Comparison of ENCODE assay signal across 35 cellular contexts in genomic region chr7:144587701-144588100, GRCh38.
"Had no signal": no experiment of that assay in that cellular context is flagged by ENCODE, and none has a peak within 500 bp of the region (broad histone marks: within the 10 kb centered on the region; RNA-seq: fewer than 3 reads in every experiment).

No MANE protein-coding gene starts in this region.

- H3K9me3 ChIP-seq: MG63 had no signal

- H3K36me3 ChIP-seq: MG63 had no signal

- H3K4me2 ChIP-seq: KMS-11 had no signal

- H3K27ac ChIP-seq: KMS-11 had no signal

- H3K9ac ChIP-seq: KMS-11 had no signal

- DNase-seq: Karpas-422, Kasumi-1, KG1, MG63, MM.1S, MV-4-11, NCI-H1048, NCI-H1092, NCI-H1092 treated with DMSO at 0.1 percent for 48 hours, NCI-H1105, NCI-H1105 treated with DMSO at 0.1 percent for 48 hours, NCI-H1417, NCI-H1417 treated with DMSO at 0.1 percent for 48 hours, NCI-H1436, NCI-H1436 treated with DMSO at 0.1 percent for 48 hours, NCI-H146, NCI-H1694, NCI-H1694 treated with DMSO at 0.1 percent for 48 hours, NCI-H187, NCI-H187 treated with DMSO at 0.1 percent for 48 hours, NCI-H1930, NCI-H2029, NCI-H2029 treated with DMSO at 0.1 percent for 48 hours, NCI-H2081, NCI-H2081 treated with DMSO at 0.1 percent for 48 hours, NCI-H2107, NCI-H2171, NCI-H2171 treated with DMSO at 0.1 percent for 48 hours, NCI-H2227 treated with DMSO at 0.1 percent for 48 hours, NCI-H226, NCI-H345, NCI-H446, NCI-H446 treated with DMSO at 0.1 percent for 48 hours, NCI-H510A had no signal

- H3K4me3 ChIP-seq: MG63 had no signal

- H3K27me3 ChIP-seq: MG63 had no signal
